8 cellular contexts compared by ENCODE assay signal in the genomic region with DNA sequence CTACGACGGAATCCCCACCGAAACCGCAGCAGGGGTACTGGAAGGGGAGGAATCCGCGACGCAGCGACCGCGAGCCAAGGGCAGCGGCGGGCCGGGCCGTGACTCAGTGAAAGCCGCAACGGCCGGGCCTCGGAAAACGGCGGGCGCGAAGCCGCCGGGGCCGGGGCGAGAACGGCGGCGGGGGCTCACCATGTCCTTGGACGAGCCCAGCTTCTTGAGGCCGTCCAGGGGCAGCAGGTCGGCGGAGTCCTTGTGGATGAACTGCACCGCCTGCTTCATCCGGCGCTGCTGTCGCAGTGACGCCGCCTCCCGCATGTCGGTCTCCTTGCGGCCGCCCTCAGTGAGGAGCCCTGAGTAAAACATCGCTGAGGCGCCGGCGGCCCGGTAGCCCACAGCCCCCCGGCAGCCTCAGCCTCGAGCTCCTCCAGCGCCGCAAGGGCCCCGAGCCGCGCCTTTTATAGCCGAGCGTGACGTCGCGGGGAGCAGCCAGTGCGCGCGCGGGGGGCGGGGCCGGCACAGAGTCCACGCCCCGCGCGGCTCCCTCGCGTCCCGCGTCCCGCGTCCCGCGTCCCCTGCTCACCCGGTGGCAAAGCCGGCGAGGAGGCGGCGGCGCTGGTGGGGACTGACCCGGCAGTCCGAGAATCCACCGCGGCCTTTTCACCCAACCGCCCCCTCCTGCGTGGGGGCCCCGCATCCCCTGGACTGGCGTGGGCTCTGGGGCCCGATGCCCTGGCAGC. TPM values are rescaled to one million over a fixed set of nuclear protein-coding genes. Genes with fewer than 3 reads are reported as not detected.
DNase-seq lines count a peak whose midpoint lies in the region; ATAC-seq and TF ChIP-seq lines count a peak whose summit lies in the region.

NRIP3 (minus strand) TSS at position 429 of the 737 bp plus-strand sequence; CDS start at position 363, 66 bp downstream.

- H3K4me1 Mint-ChIP-seq in activated CD8-positive, alpha-beta T cell treated with anti-CD3 and anti-CD28 coated beads for 36 hours (ENCODE audit: low read depth) = peaks cover 26% of the 10 kb centered on the region

- no peaks in the 10 kb centered on the region for H3K9me3 Mint-ChIP-seq in activated CD8-positive, alpha-beta T cell treated with anti-CD3 and anti-CD28 coated beads for 36 hours

- no peaks in the 10 kb centered on the region for H3K36me3 ChIP-seq in lower lobe of right lung

- intact Hi-C loops in activated CD8-positive, alpha-beta T cell treated with anti-CD3 and anti-CD28 coated beads for 36 hours (cut with micrococcal nuclease) = no loop called here
- intact Hi-C loops in lower lobe of right lung (cut with DNase I) = no loop called here

- peak within 1 kb of the TSS; percentile 65 for H3K4me3 ChIP-seq in AG04449 (ENCODE audit: low read depth, low read length)
- H3K4me3 ChIP-seq in lower lobe of right lung = peak within 1 kb of the TSS; percentile 58

- H3K27ac ChIP-seq in lower lobe of right lung = no peak within 1 kb of the TSS

- H3K4me1 ChIP-seq in lower lobe of right lung = peaks cover 22% of the 10 kb centered on the region

- H3K27ac Mint-ChIP-seq in activated CD8-positive, alpha-beta T cell treated with anti-CD3 and anti-CD28 coated beads for 36 hours = peak within 1 kb of the TSS; percentile 58

- TF ChIP-seq CTCF in AG04449 (IDR thresholded peaks at IDR 0.05; ENCODE audit: insufficient read depth, low read length, missing control alignments) = no peak
- TF ChIP-seq CTCF in activated CD8-positive, alpha-beta T cell treated with anti-CD3 and anti-CD28 coated beads for 36 hours (IDR thresholded peaks at IDR 0.05) = no peak
- TF ChIP-seq CTCF in lower lobe of right lung (IDR thresholded peaks at IDR 0.05) = no peak

- DNase-seq in AG04449 (ENCODE audit: low read depth, low spot score) (no peak), NCI-H2227 (lab: John Stamatoyannopoulos, UW; ENCODE audit: unreplicated experiment) (peak; percentile 93), ecto neural progenitor cell (ENCODE audit: low spot score) (peak; percentile 84), lower lobe of right lung (peak; percentile 83)
- peak; percentile 74 for DNase-seq in activated CD8-positive, alpha-beta T cell treated with anti-CD3 and anti-CD28 coated beads for 36 hours
- DNase-seq in stimulated activated CD4-positive, alpha-beta T cell treated with anti-CD3 and anti-CD28 coated beads, Interleukin-4, amount 100 ng/mL, for 24 hours = peak; percentile 70

- POLR2A ChIA-PET in AG04449 (lab: Yijun Ruan, JAX) = interaction anchor here (0.6 to 0.7 kb wide), 2 partner anchors 18 to 36 kb away, joined by 3 read pairs; no protein-coding TSS in a partner anchor
- POLR2A ChIA-PET in activated CD8-positive, alpha-beta T cell treated with anti-CD3 and anti-CD28 coated beads for 36 hours (lab: Charles Lee) = no interaction called here

- ATAC-seq in GM21360 (IDR thresholded peaks at IDR 0.05; ENCODE audit: unreplicated experiment) (peak; percentile 51), lower lobe of right lung (peak; percentile 90 to 91), HG02610 (IDR thresholded peaks at IDR 0.05; ENCODE audit: unreplicated experiment) (no peak)
- ATAC-seq in activated CD8-positive, alpha-beta T cell treated with anti-CD3 and anti-CD28 coated beads for 36 hours = peak; percentile 52

- CTCF ChIA-PET in AG04449 (lab: Yijun Ruan, JAX) = interaction anchor here (0.6 to 2.5 kb wide), 4 partner anchors 10 to 39 kb away, joined by 4 to 14 read pairs (median 4); partner anchors contain the start of gene TMEM9B
- CTCF ChIA-PET in activated CD8-positive, alpha-beta T cell treated with anti-CD3 and anti-CD28 coated beads for 36 hours (lab: Charles Lee) = interaction anchor here (1.0 kb wide), 1 partner anchor 12 kb away, joined by 3 read pairs; no protein-coding TSS in a partner anchor

- peaks cover 34% of the 10 kb centered on the region for H3K27me3 Mint-ChIP-seq in activated CD8-positive, alpha-beta T cell treated with anti-CD3 and anti-CD28 coated beads for 36 hours

- H3K27me3 ChIP-seq in lower lobe of right lung (ENCODE audit: low read depth) = peaks cover 49% of the 10 kb centered on the region

- peak within 1 kb of the TSS; percentile 69 for H3K4me3 Mint-ChIP-seq in activated CD8-positive, alpha-beta T cell treated with anti-CD3 and anti-CD28 coated beads for 36 hours

- H3K36me3 Mint-ChIP-seq in activated CD8-positive, alpha-beta T cell treated with anti-CD3 and anti-CD28 coated beads for 36 hours (ENCODE audit: low read depth) = no peaks in the 10 kb centered on the region

- no peaks in the 10 kb centered on the region for H3K9me3 ChIP-seq in lower lobe of right lung

RNA-seq across cellular contexts. Expression of gene NRIP3, which starts in this region (rescaled TPM):
- 1 to 10 TPM; 1.1 to 2.2 TPM for total RNA-seq in activated CD8-positive, alpha-beta T cell treated with anti-CD3 and anti-CD28 coated beads for 36 hours
- 0.56 TPM for total RNA-seq in lower lobe of right lung

Comparison
In these comparisons a context has a peak if more than half of its experiments do, and no peak if none do; other contexts are left out.
1. Peak in DNase-seq, ATAC-seq and H3K4me3 ChIP-seq in lower lobe of right lung; RNA of the gene not detected or under 1 TPM.